8 cellular contexts compared by ENCODE assay signal in genomic region chr10:124741281-124741921, GRCh38. TPM values are rescaled to one million over a fixed set of nuclear protein-coding genes. Genes with fewer than 3 reads are reported as not detected.
DNase-seq lines count a peak whose midpoint lies in the region; ATAC-seq and TF ChIP-seq lines count a peak whose summit lies in the region.

No MANE protein-coding gene starts in this region.

- H3K4me1 Mint-ChIP-seq in Caco-2 (ENCODE audit: low read depth, unreplicated experiment), result peaks cover 37% of the 10 kb centered on the region

- no peak overlapping the region for H3K27ac Mint-ChIP-seq in Caco-2 (ENCODE audit: unreplicated experiment)

- H3K27ac ChIP-seq in RWPE1 (peak overlapping the region; percentile 97), neutrophil (peak overlapping the region; percentile 91), thyroid gland (peak overlapping the region; percentile 89 to 98 (median 93))

- intact Hi-C loops in Caco-2 (cut with micrococcal nuclease; ENCODE audit: unreplicated experiment), result loop anchor here (1.0 to 5.0 kb wide), 3 partner anchors 109 to 211 kb away; no protein-coding TSS in a partner anchor
- intact Hi-C loops in thyroid gland (cut with DNase I), result loop anchor here (5.0 kb wide), 1 partner anchor 114 kb away; no protein-coding TSS in a partner anchor

- H3K9me3 ChIP-seq in Caco-2 (no peaks in the 10 kb centered on the region), neutrophil (no peaks in the 10 kb centered on the region), thyroid gland (no peaks in the 10 kb centered on the region)

- H3K27me3 ChIP-seq in Caco-2 (replicated peaks; ENCODE audit: control insufficient read depth, insufficient read depth, low read length) (no peaks in the 10 kb centered on the region), neutrophil (no peaks in the 10 kb centered on the region), thyroid gland (no peaks in the 10 kb centered on the region)

- H3K36me3 ChIP-seq in Caco-2 (ENCODE audit: control insufficient read depth, insufficient read depth, low read length) (no peaks in the 10 kb centered on the region; the same call in 1 of the 2 replicates), neutrophil (peaks cover 5% of the 10 kb centered on the region), thyroid gland (no peaks in the 10 kb centered on the region)

- no TSS peak for BruUV-seq in Caco-2 (replicated peaks; lab: Mats Ljungman, UMichigan)

- POLR2A ChIA-PET in Caco-2 (lab: Charles Lee), result no interaction called here
- POLR2A ChIA-PET in RWPE1 (lab: Yijun Ruan, JAX; ENCODE audit: low non-redundant PET), result no interaction called here

- no peaks in the 10 kb centered on the region for H3K27me3 Mint-ChIP-seq in Caco-2 (ENCODE audit: insufficient read depth, unreplicated experiment)

- DNase-seq in Caco-2, result peak; percentile 71 to 76
- DNase-seq in HuH-7 (ENCODE audit: low spot score), result peak; percentile 88
- DNase-seq in RWPE1 (ENCODE audit: low spot score), result peak; percentile 82
- peak; percentile 32 to 72 (median 50) for DNase-seq in activated naive CD4-positive, alpha-beta T cell (lab: John Stamatoyannopoulos, UW)
- DNase-seq in foreskin fibroblast, result peak; percentile 58 to 89
- peak; percentile 87 to 91 for DNase-seq in thyroid gland

- H3K4me1 ChIP-seq in Caco-2 (peaks cover 46% of the 10 kb centered on the region), neutrophil (ENCODE audit: control insufficient read depth in 1 of 2, insufficient read depth in 1 of 2, low read depth in 1 of 2, low read length in 1 of 2) (peaks cover 44 to 52% of the 10 kb centered on the region in 2 experiments), thyroid gland (peaks cover 66 to 75% of the 10 kb centered on the region in 2 donors)

- peak overlapping the region; percentile 25 for H3K4me3 Mint-ChIP-seq in Caco-2 (ENCODE audit: unreplicated experiment)

- ATAC-seq in GM19468 (IDR thresholded peaks at IDR 0.05; ENCODE audit: extremely low read depth, unreplicated experiment), result peak; percentile 33

- peak in 1 of 2 donors; percentile 39 for TF ChIP-seq POLR2A in thyroid gland (IDR thresholded peaks at IDR 0.05)

- CTCF ChIA-PET in Caco-2 (lab: Charles Lee) (interaction anchor here (0.7 to 1.7 kb wide), 23 partner anchors 10 to 352 kb away, joined by 3 to 16 read pairs (median 4); partner anchors contain the start of gene ABRAXAS2), RWPE1 (lab: Yijun Ruan, JAX) (interaction anchor here (0.6 to 2.5 kb wide), 25 partner anchors 17 to 1056 kb away, joined by 3 to 18 read pairs (median 3); no protein-coding TSS in a partner anchor)

- WGBS in thyroid gland, 2 donors, result 19 to 20% methylated on average over 13 of the region's 13 CpGs

- H3K9me3 Mint-ChIP-seq in Caco-2 (ENCODE audit: unreplicated experiment), result no peaks in the 10 kb centered on the region

- H3K4me3 ChIP-seq in Caco-2 (ENCODE audit: low read depth, low read length) (no peak overlapping the region), foreskin fibroblast (ENCODE audit: low read depth in 1 of 2, low read length in 2 of 2) (peak overlapping the region in 1 of 2 donors; percentile 24), neutrophil (ENCODE audit: low read depth in 1 of 2, low read length in 1 of 2) (peak overlapping the region; percentile 72 to 90), thyroid gland (replicated peaks in 1 of 3) (peak overlapping the region in 1 of 3 donors; percentile 45)

- H3K36me3 Mint-ChIP-seq in Caco-2 (ENCODE audit: insufficient read depth, unreplicated experiment), result peaks cover 6% of the 10 kb centered on the region

- TF ChIP-seq CTCF in Caco-2 (IDR thresholded peaks at IDR 0.05; ENCODE audit: insufficient read depth in 1 of 2, low read depth in 1 of 2, low read length in 1 of 2, severe bottlenecking in 1 of 2, unreplicated experiment in 1 of 2) (peak; percentile 75 to 85), RWPE1 (conservative IDR thresholded peaks at IDR 0.05; ENCODE audit: low read depth) (peak; percentile 91), foreskin fibroblast (IDR thresholded peaks at IDR 0.05; ENCODE audit: low read depth, low read length) (peak; percentile 63), neutrophil (IDR thresholded peaks at IDR 0.05) (peak; percentile 68), thyroid gland (IDR thresholded peaks at IDR 0.05) (peak; percentile 65 to 98 (median 90))

RNA-seq across cellular contexts. Expression of gene FAM53B, which starts 2.8 kb away (rescaled TPM):
- total RNA-seq in Caco-2 (2022) (13.6 and 13.7 TPM in 2 replicates), thyroid gland (10 to 100 TPM; 37.6 to 96.3 (median 80.4) TPM)

RNA-seq across cellular contexts. Expression of gene EEF1AKMT2, which starts 50.3 kb away (rescaled TPM):
- total RNA-seq in Caco-2 (2022) (28.1 and 29.9 TPM in 2 replicates), thyroid gland (10 to 100 TPM; 23.8 to 33.6 (median 26.6) TPM)
